Comparison of ENCODE assay signal across 6 cellular contexts in genomic region chr16:54526087-54526486, GRCh38.
"Had no signal": no experiment of that assay in that cellular context is flagged by ENCODE, and none has a peak within 500 bp of the region (broad histone marks: within the 10 kb centered on the region; RNA-seq: fewer than 3 reads in every experiment).

No MANE protein-coding gene starts in this region.

- DNase-seq: IMR-90, KBM-7, KG1 had no signal

- ATAC-seq: HepG2 had no signal

- H3K27ac ChIP-seq: HL-60 had no signal

- FAIRE-seq: HepG2, HTR-8/SVneo had no signal
